In the genomic region with DNA sequence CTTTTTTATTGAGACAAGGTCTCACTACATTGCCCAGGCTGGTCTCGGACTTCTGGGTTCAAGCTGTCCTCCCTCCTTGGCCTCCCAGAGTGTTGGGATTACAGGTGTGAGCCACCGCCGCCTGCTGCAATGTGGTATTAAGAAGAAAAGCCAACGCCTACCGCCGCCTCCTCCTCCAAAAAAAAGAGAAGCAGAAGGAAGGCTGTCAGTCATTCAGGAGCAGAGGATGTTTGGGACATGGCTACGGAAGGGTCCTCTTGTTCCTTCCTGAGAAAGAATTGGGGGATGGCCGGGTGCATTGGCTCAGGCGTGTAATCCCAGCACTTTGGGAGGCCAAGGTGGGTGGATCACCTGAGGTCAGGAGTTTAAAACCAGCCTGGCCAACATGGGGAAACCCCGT, we compare ENCODE assay signal across 8 cellular contexts. TPM values are rescaled to one million over a fixed set of nuclear protein-coding genes. Genes with fewer than 3 reads are reported as not detected.
DNase-seq lines count a peak whose midpoint lies in the region; FAIRE-seq and TF ChIP-seq lines count a peak whose summit lies in the region.

No MANE protein-coding gene starts in this region.

- H3K4me1 ChIP-seq in HEK293 (ENCODE audit: control insufficient read depth, insufficient read depth, low read length) = peaks cover 38% of the 10 kb centered on the region

- POLR2A ChIA-PET in HEK293 (lab: Yijun Ruan, JAX) = no interaction called here

- H3K9me3 Mint-ChIP-seq in glutamatergic neuron (ENCODE audit: unreplicated experiment) = peaks cover 24% of the 10 kb centered on the region

- H3K27ac Mint-ChIP-seq in glutamatergic neuron (ENCODE audit: unreplicated experiment) = peak overlapping the region; percentile 90

- H3K27me3 Mint-ChIP-seq in glutamatergic neuron (ENCODE audit: unreplicated experiment) = peaks cover 15% of the 10 kb centered on the region

- H3K4me3 ChIP-seq in HEK293 (ENCODE audit: low read depth, low read length) (peak overlapping the region; percentile 91), skin epidermis (peak overlapping the region; percentile 65 to 100 (median 83))

- no peak overlapping the region; the same call in 1 of the 2 replicates for H3K27ac ChIP-seq in HEK293 (ENCODE audit: extremely low read depth, low read depth, low read length)
- peak overlapping the region; percentile 98; the same call in 1 of the 2 replicates for H3K27ac ChIP-seq in VCaP
- H3K27ac ChIP-seq in skin epidermis = peak overlapping the region in 9 of 21 experiments; percentile 90 to 98 (median 95)

- H3K36me3 Mint-ChIP-seq in glutamatergic neuron (ENCODE audit: unreplicated experiment) = no peaks in the 10 kb centered on the region

- peak overlapping the region; percentile 98 for H3K4me3 Mint-ChIP-seq in glutamatergic neuron (ENCODE audit: unreplicated experiment)

- no peaks in the 10 kb centered on the region for H3K9me3 ChIP-seq in HEK293 (ENCODE audit: control insufficient read depth, insufficient read depth, low read depth, low read length)

- CTCF ChIA-PET in HEK293 (lab: Yijun Ruan, JAX) = interaction anchor here (0.8 to 4.1 kb wide), 2 partner anchors 31 to 40 kb away, joined by 3 to 30 read pairs; no protein-coding TSS in a partner anchor

- TF ChIP-seq CTCF in HEK293 (tag by site-specific recombination; IDR thresholded peaks at IDR 0.05) = no peak
- no peak for TF ChIP-seq CTCF in VCaP (conservative IDR thresholded peaks at IDR 0.05)
- TF ChIP-seq CTCF in glutamatergic neuron (IDR thresholded peaks at IDR 0.05; ENCODE audit: partially characterized antibody, unreplicated experiment) = no peak

- H3K36me3 ChIP-seq in HEK293 (ENCODE audit: control insufficient read depth in 2 of 2, insufficient read depth in 1 of 2, low read length in 2 of 2) = peaks cover 13 to 30% of the 10 kb centered on the region in 2 experiments; a peak in 2 of 3 replicates

- peaks cover 46% of the 10 kb centered on the region for H3K4me1 Mint-ChIP-seq in glutamatergic neuron (ENCODE audit: low read depth, unreplicated experiment)

- no peak for FAIRE-seq in GM19239 (lab: Jason Lieb, UNC)

- DNase-seq in glutamatergic neuron = no peak
- DNase-seq in GM19239 (ENCODE audit: insufficient read length, low spot score) = no peak
- no peak for DNase-seq in NCI-H510A (lab: John Stamatoyannopoulos, UW)
- DNase-seq in NCI-H1105 (lab: John Stamatoyannopoulos, UW) = no peak
- DNase-seq in NCI-H774 (lab: John Stamatoyannopoulos, UW) = no peak

TF ChIP-seq in HEK293, 187 proteins besides CTCF, POLR2A, EP300 and RAD21:
- TF ChIP-seq, protein P1, sequence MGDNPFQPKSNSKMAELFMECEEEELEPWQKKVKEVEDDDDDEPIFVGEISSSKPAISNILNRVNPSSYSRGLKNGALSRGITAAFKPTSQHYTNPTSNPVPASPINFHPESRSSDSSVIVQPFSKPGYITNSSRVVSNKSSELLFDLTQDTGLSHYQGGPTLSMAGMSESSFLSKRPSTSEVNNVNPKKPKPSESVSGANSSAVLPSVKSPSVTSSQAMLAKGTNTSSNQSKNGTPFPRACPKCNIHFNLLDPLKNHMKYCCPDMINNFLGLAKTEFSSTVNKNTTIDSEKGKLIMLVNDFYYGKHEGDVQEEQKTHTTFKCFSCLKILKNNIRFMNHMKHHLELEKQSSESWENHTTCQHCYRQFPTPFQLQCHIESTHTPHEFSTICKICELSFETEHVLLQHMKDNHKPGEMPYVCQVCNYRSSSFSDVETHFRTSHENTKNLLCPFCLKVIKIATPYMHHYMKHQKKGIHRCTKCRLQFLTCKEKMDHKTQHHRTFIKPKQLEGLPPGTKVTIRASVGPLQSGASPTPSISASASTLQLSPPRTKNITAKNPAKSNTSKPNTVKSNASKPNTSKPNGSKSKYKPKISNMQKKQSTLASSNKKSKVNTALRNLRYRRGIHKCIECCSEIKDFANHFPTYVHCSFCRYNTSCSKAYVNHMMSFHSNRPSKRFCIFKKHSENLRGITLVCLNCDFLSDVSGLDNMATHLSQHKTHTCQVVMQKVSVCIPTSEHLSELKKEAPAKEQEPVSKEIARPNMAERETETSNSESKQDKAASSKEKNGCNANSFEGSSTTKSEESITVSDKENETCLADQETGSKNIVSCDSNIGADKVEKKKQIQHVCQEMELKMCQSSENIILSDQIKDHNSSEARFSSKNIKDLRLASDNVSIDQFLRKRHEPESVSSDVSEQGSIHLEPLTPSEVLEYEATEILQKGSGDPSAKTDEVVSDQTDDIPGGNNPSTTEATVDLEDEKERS (tag by site-specific recombination; IDR thresholded peaks at IDR 0.05) = no peak
- TF ChIP-seq GFI1B (tag by site-specific recombination; IDR thresholded peaks at IDR 0.05) (no peak), ZNF701 (tag by site-specific recombination; IDR thresholded peaks at IDR 0.05) (no peak), ZNF513 (tag by site-specific recombination; IDR thresholded peaks at IDR 0.05) (no peak), OVOL3 (tag by site-specific recombination; IDR thresholded peaks at IDR 0.05) (no peak), ZNF558 (tag by site-specific recombination; IDR thresholded peaks at IDR 0.05) (no peak), KLF9 (tag by site-specific recombination; IDR thresholded peaks at IDR 0.05; ENCODE audit: low read depth) (no peak), ZNF473 (tag by site-specific recombination; IDR thresholded peaks at IDR 0.05) (no peak), RBAK (tag by site-specific recombination; IDR thresholded peaks at IDR 0.05) (no peak), ZNF292 (tag by site-specific recombination; IDR thresholded peaks at IDR 0.05; ENCODE audit: borderline replicate concordance, low read depth) (no peak), ZBTB49 (tag by site-specific recombination; IDR thresholded peaks at IDR 0.05; ENCODE audit: low read depth) (no peak), ZSCAN30 (tag by site-specific recombination; IDR thresholded peaks at IDR 0.05) (no peak)
- TF ChIP-seq, protein P2, sequence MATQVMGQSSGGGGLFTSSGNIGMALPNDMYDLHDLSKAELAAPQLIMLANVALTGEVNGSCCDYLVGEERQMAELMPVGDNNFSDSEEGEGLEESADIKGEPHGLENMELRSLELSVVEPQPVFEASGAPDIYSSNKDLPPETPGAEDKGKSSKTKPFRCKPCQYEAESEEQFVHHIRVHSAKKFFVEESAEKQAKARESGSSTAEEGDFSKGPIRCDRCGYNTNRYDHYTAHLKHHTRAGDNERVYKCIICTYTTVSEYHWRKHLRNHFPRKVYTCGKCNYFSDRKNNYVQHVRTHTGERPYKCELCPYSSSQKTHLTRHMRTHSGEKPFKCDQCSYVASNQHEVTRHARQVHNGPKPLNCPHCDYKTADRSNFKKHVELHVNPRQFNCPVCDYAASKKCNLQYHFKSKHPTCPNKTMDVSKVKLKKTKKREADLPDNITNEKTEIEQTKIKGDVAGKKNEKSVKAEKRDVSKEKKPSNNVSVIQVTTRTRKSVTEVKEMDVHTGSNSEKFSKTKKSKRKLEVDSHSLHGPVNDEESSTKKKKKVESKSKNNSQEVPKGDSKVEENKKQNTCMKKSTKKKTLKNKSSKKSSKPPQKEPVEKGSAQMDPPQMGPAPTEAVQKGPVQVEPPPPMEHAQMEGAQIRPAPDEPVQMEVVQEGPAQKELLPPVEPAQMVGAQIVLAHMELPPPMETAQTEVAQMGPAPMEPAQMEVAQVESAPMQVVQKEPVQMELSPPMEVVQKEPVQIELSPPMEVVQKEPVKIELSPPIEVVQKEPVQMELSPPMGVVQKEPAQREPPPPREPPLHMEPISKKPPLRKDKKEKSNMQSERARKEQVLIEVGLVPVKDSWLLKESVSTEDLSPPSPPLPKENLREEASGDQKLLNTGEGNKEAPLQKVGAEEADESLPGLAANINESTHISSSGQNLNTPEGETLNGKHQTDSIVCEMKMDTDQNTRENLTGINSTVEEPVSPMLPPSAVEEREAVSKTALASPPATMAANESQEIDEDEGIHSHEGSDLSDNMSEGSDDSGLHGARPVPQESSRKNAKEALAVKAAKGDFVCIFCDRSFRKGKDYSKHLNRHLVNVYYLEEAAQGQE (tag by site-specific recombination; IDR thresholded peaks at IDR 0.05) = no peak

RNA-seq across cellular contexts. Expression of gene PPP1R37, which starts 1.2 kb away (rescaled TPM):
- 49.5 TPM for total RNA-seq in glutamatergic neuron (ENCODE audit: unreplicated experiment)

RNA-seq across cellular contexts. Expression of gene GEMIN7, which starts 15.1 kb away (rescaled TPM):
- 49.1 TPM for total RNA-seq in glutamatergic neuron (ENCODE audit: unreplicated experiment)

RNA-seq across cellular contexts. Expression of gene ZNF296, which starts 17.9 kb away (rescaled TPM):
- total RNA-seq in glutamatergic neuron (ENCODE audit: unreplicated experiment) = 6.3 TPM

RNA-seq across cellular contexts. Expression of gene CLASRP, which starts 55.3 kb away (rescaled TPM):
- 127 TPM for total RNA-seq in glutamatergic neuron (ENCODE audit: unreplicated experiment)
